Comparison of ENCODE assay signal across 19 cellular contexts in genomic region chr5:174235226-174235992, GRCh38.
"Had no signal": no experiment of that assay in that cellular context is flagged by ENCODE, and none has a peak within 500 bp of the region (broad histone marks: within the 10 kb centered on the region; RNA-seq: fewer than 3 reads in every experiment).

No MANE protein-coding gene starts in this region.

- H3K4me3 Mint-ChIP-seq: activated T-helper 17 cell treated with anti-CD3 and anti-CD28 coated beads, Interleukin-2, amount 50 U/mL, for 72 hours; naive B cell had no signal

- H3K27ac ChIP-seq: cardiac muscle cell, left lung, right atrium auricular region, tibial nerve, VCaP had no signal

- H3K4me1 Mint-ChIP-seq: activated T-helper 17 cell treated with anti-CD3 and anti-CD28 coated beads, Interleukin-2, amount 50 U/mL, for 72 hours; naive B cell had no signal

- ATAC-seq: activated T-helper 17 cell treated with anti-CD3 and anti-CD28 coated beads, Interleukin-2, amount 50 U/mL, for 72 hours; esophagus mucosa; left lung had no signal

- H3K27me3 ChIP-seq: cardiac muscle cell, left lung, right atrium auricular region, tibial nerve had no signal

- H3K36me3 ChIP-seq: cardiac muscle cell, left lung, right atrium auricular region, tibial nerve had no signal

- DNase-seq: activated CD4-positive, alpha-beta T cell treated with anti-CD3 and anti-CD28 coated beads for 1 hour; activated CD4-positive, alpha-beta T cell treated with anti-CD3 and anti-CD28 coated beads, Interleukin-2, amount 50 U/mL, for 4 hours; activated naive CD4-positive, alpha-beta T cell treated with Interleukin-2 at 50 U/mL for 16 hours; activated T-cell treated with anti-CD3 and anti-CD28 coated beads for 4 hours; hippocampal formation; kidney; left lung; naive B cell; stimulated activated CD4-positive, alpha-beta T cell treated with anti-CD3 and anti-CD28 coated beads, Interleukin-4, amount 100 ng/mL, for 24 hours; stimulated activated CD8-positive, alpha-beta memory T cell treated with anti-CD3 and anti-CD28 coated beads, Interleukin-4, amount 100 ng/mL, for 48 hours; stimulated activated naive CD4-positive, alpha-beta T cell treated with Interleukin-2 at 50 U/mL for 16 hours; substantia nigra had no signal

- H3K4me3 ChIP-seq: cardiac muscle cell, left lung, right atrium auricular region, skin epidermis, tibial nerve had no signal

- H3K4me1 ChIP-seq: left lung, right atrium auricular region, tibial nerve had no signal

- H3K27ac Mint-ChIP-seq: activated T-helper 17 cell treated with anti-CD3 and anti-CD28 coated beads, Interleukin-2, amount 50 U/mL, for 72 hours; naive B cell had no signal
